Comparison of ENCODE assay signal across 14 cellular contexts in the genomic region with DNA sequence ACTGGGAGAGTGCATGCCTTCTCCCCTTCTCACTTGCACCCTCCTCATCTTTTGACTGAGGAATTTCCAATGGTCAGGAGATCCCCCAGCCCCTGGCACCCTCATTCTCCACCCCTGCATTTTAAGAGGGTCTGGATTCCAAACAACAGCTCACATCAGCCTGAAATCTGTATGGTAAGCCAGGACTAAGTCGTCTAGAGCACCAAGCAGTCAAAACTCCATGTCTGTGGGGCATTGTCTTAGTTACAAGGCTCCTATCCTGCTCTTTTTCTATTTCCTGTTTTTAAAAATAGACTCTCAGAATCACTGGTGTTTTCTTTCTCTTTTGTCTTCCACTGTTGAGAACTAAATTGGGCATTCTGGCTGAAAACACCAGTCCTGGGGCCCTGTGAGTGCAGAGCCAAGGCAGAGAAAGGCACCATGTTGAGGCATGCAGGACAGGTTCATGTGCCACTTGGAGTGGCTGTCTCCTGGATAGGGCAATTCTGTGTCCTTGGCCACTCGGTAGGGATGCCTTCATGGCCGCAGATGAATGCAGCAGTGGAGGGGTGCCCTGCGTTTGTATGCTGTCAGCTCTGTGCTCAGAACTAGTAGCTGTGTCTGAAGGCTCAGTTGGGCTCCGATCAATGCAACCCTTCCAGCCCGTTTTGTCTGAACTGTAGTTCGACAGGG.
"Had no signal": no experiment of that assay in that cellular context is flagged by ENCODE, and none has a peak within 500 bp of the region (broad histone marks: within the 10 kb centered on the region; RNA-seq: fewer than 3 reads in every experiment).

No MANE protein-coding gene starts in this region.

- H3K4me3 ChIP-seq: body of pancreas, prostate gland, stomach had no signal

- H3K27ac ChIP-seq: body of pancreas, prostate gland, stomach had no signal

- H3K9me3 ChIP-seq: body of pancreas, prostate gland, stomach had no signal

- H3K4me1 ChIP-seq: body of pancreas, prostate gland had no signal

- H3K36me3 Mint-ChIP-seq: activated CD4-positive, alpha-beta memory T cell treated with anti-CD3 and anti-CD28 coated beads for 36 hours; activated CD8-positive, alpha-beta memory T cell treated with anti-CD3 and anti-CD28 coated beads, Interleukin-2, amount 10 ng/mL, durations not matched to agents 7 days and 5 days; type B pancreatic cell had no signal

- H3K27me3 ChIP-seq: body of pancreas, stomach had no signal

- H3K27ac Mint-ChIP-seq: activated B cell treated with CpG ODN at 0.5 μM for 24 hours; activated CD4-positive, alpha-beta memory T cell treated with anti-CD3 and anti-CD28 coated beads for 36 hours; activated CD8-positive, alpha-beta memory T cell treated with anti-CD3 and anti-CD28 coated beads, Interleukin-2, amount 10 ng/mL, durations not matched to agents 7 days and 5 days; effector memory CD8-positive, alpha-beta T cell; type B pancreatic cell had no signal

- H3K4me1 Mint-ChIP-seq: activated B cell treated with CpG ODN at 0.5 μM for 24 hours; activated CD8-positive, alpha-beta memory T cell treated with anti-CD3 and anti-CD28 coated beads, Interleukin-2, amount 10 ng/mL, durations not matched to agents 7 days and 5 days had no signal

- ATAC-seq: activated CD8-positive, alpha-beta memory T cell treated with anti-CD3 and anti-CD28 coated beads, Interleukin-2, amount 10 ng/mL, durations not matched to agents 7 days and 5 days; body of pancreas; effector memory CD8-positive, alpha-beta T cell; left ventricle myocardium superior; right cardiac atrium had no signal

- H3K4me3 Mint-ChIP-seq: activated B cell treated with CpG ODN at 0.5 μM for 24 hours; activated CD4-positive, alpha-beta memory T cell treated with anti-CD3 and anti-CD28 coated beads for 36 hours; activated CD8-positive, alpha-beta memory T cell treated with anti-CD3 and anti-CD28 coated beads, Interleukin-2, amount 10 ng/mL, durations not matched to agents 7 days and 5 days; effector memory CD8-positive, alpha-beta T cell; type B pancreatic cell had no signal

- H3K9me3 Mint-ChIP-seq: activated B cell treated with CpG ODN at 0.5 μM for 24 hours; activated CD4-positive, alpha-beta memory T cell treated with anti-CD3 and anti-CD28 coated beads for 36 hours; effector memory CD8-positive, alpha-beta T cell; type B pancreatic cell had no signal

- DNase-seq: activated B cell treated with CpG ODN at 0.5 μM for 24 hours; activated CD4-positive, alpha-beta memory T cell treated with anti-CD3 and anti-CD28 coated beads for 36 hours; activated CD4-positive, alpha-beta T cell treated with anti-CD3 and anti-CD28 coated beads for 4 hours; activated CD8-positive, alpha-beta memory T cell treated with anti-CD3 and anti-CD28 coated beads, Interleukin-2, amount 10 ng/mL, durations not matched to agents 7 days and 5 days; activated naive CD4-positive, alpha-beta T cell; body of pancreas; caudate nucleus; effector memory CD8-positive, alpha-beta T cell; left ventricle myocardium superior; right cardiac atrium; stimulated activated CD4-positive, alpha-beta T cell treated with anti-CD3 and anti-CD28 coated beads, Interleukin-2, amount 100 ng/mL, for 24 hours; stomach had no signal

- H3K36me3 ChIP-seq: prostate gland, stomach had no signal
